7 cellular contexts compared by ENCODE assay signal in genomic region chr12:125772403-125772802, GRCh38.
"Had no signal": no experiment of that assay in that cellular context is flagged by ENCODE, and none has a peak within 500 bp of the region (broad histone marks: within the 10 kb centered on the region; RNA-seq: fewer than 3 reads in every experiment).

No MANE protein-coding gene starts in this region.

- H3K9ac ChIP-seq: KMS-11 had no signal

- H3K4me2 ChIP-seq: KMS-11 had no signal

- FAIRE-seq: HepG2, HTR-8/SVneo, K562 had no signal

- H3K27ac ChIP-seq: HL-60, KMS-11 had no signal

- H3K4me3 ChIP-seq: K562 had no signal

- DNase-seq: IMR-90, KG1 had no signal
